In the genomic region with DNA sequence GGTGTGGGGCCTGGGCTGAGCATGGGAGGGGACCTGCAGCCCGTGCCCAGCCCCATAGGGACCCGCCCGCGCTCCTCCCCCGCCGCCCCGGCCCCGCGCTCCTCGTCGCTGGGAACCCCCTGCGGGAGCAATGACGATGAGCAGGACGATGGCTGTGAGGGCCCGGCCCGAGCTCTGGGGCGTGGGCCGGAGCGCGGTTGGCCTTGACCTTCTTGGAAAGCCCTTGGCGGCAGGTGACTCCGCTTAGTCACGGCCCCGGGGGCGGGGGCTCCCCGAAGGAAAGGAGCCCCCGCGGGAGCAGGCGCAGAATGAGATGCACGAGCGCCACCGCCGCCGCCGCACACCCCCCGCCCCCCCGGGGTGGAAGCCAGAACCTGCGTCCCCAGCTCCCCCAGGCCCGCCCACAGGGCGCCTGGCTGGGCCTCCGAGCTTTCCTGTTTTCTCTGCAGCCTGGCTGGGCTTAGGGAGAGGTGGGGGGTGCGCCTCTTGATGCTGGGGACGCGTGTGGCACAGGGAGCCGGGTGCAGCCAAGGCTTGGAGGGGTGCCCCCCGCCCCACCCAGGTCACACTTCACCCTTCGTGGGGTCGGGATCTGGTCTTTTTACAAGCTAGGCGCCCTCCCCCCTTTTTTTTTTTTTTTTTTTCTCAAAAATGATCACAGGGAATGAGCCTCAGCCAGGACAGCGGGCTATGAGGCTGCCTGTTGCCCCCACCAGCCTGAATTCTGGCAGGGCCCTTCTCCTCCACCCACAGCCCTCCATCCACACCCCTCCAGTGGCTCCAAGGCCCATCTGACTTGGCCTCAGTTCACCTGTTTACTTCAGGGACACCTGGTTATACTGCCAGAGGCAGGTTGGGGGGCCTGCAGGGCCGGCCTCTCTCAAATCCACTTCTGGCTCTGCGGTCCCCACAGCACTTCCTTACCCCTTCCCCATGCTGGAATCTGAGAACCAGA, we compare ENCODE assay signal across 8 cellular contexts. TPM values are rescaled to one million over a fixed set of nuclear protein-coding genes. Genes with fewer than 3 reads are reported as not detected.
A peak's percentile ranks its signal among the peaks of the same experiment; 100 is the strongest.
DNase-seq lines count a peak whose midpoint lies in the region; ATAC-seq and TF ChIP-seq lines count a peak whose summit lies in the region.

No MANE protein-coding gene starts in this region.

- no peaks in the 10 kb centered on the region for H3K36me3 ChIP-seq in mucosa of rectum (ENCODE audit: control insufficient read depth in 2 of 2, insufficient read depth in 2 of 2, low read length in 2 of 2)

- peak overlapping the region in 1 of 2 donors; percentile 63 for H3K9ac ChIP-seq in mucosa of rectum (ENCODE audit: low read depth in 1 of 2, low read length in 2 of 2)

- no peak for TF ChIP-seq CTCF in epithelial cell of proximal tubule (conservative IDR thresholded peaks at IDR 0.05; ENCODE audit: low read depth, low read length)

- H3K27ac ChIP-seq in mucosa of rectum (ENCODE audit: low read depth in 2 of 2, low read length in 2 of 2) = peak overlapping the region; percentile 68 to 77

- H3K9me3 ChIP-seq in mucosa of rectum (ENCODE audit: control insufficient read depth in 2 of 2, low read length in 2 of 2) = no peaks in the 10 kb centered on the region

- peaks cover 20 to 25% of the 10 kb centered on the region in 2 donors for H3K4me1 ChIP-seq in mucosa of rectum (ENCODE audit: control insufficient read depth in 2 of 2, insufficient read depth in 2 of 2, low read length in 2 of 2)

- H3K27me3 ChIP-seq in mucosa of rectum (ENCODE audit: control insufficient read depth in 2 of 2, insufficient read depth in 2 of 2, low read length in 2 of 2) = no peaks in the 10 kb centered on the region

- DNase-seq in AG08396 (ENCODE audit: low spot score) (peak; percentile 86), NK-92 (lab: John Stamatoyannopoulos, UW; ENCODE audit: unreplicated experiment) (peak; percentile 55), epithelial cell of proximal tubule (ENCODE audit: low read depth) (no peak)
- DNase-seq in activated CD8-positive, alpha-beta memory T cell treated with anti-CD3 and anti-CD28 coated beads, Interleukin-2, amount 50 U/mL, for 48 hours = peak; percentile 98
- DNase-seq in stimulated activated CD8-positive, alpha-beta memory T cell treated with anti-CD3 and anti-CD28 coated beads, Interleukin-7, amount 100 ng/mL, for 24 hours (ENCODE audit: low read depth) = peak; percentile 87

- peak; percentile 70 for ATAC-seq in GM19023 (IDR thresholded peaks at IDR 0.05; ENCODE audit: unreplicated experiment)
- ATAC-seq in HG03159 (IDR thresholded peaks at IDR 0.05; ENCODE audit: unreplicated experiment) = peak; percentile 63

- H3K4me3 ChIP-seq in epithelial cell of proximal tubule (ENCODE audit: low read depth, low read length) (peak overlapping the region; percentile 7), mucosa of rectum (ENCODE audit: low read length in 2 of 2) (peak overlapping the region; percentile 20 to 35)

RNA-seq across cellular contexts. Expression of gene CRELD2, which starts 17.9 kb away (rescaled TPM):
- total RNA-seq in epithelial cell of proximal tubule = 48.8 and 54.1 TPM in 2 replicates

RNA-seq across cellular contexts. Expression of gene ALG12, which starts 18.1 kb away (rescaled TPM):
- total RNA-seq in epithelial cell of proximal tubule = 16.4 and 24.5 TPM in 2 replicates

RNA-seq across cellular contexts. Expression of gene PIM3, which starts 24.3 kb away (rescaled TPM):
- 37.5 and 49.3 TPM in 2 replicates for total RNA-seq in epithelial cell of proximal tubule
